ENCODE assay signal across 11 cellular contexts in the genomic region with DNA sequence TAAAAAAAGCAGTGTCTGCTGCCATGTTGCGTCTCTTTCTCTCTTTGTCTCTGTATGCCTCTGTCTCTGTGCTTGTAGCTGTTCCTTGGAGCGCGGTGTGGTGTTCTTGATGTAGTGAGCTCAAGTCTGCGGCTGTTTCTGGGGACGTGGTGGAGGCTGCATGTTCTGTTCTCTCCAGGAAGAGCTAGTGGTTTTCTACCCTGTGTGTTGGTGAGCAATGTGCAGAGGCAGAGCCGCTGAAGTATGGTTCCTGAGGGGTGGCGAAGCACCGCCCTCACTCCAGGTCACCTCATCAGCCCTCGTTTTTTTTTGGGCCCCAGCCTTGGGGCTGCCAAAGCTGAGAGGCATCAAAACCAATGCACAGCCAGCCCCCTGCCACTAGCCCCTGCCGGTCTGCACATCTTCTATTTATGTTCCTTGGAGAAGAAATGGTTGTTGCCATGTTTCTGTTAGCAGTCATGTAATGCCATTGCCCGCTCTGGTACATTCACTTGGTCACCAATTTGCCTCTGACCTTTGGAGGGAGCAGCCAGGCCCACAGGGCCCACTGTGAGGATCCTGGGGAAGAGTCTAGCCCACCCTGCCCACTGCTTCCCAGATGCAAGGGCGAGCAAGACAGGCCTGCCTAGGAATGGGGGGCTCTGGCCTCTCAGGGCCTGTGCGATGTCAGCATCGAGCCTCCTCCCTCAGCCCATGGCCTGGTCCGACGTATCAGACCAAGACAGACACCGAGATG. TPM values are rescaled to one million over a fixed set of nuclear protein-coding genes. Genes with fewer than 3 reads are reported as not detected.
A peak's percentile ranks its signal among the peaks of the same experiment; 100 is the strongest.
DNase-seq lines count a peak whose midpoint lies in the region; ATAC-seq and TF ChIP-seq lines count a peak whose summit lies in the region.
"Had no signal": no experiment of that assay in that cellular context is flagged by ENCODE, and none has a peak within 500 bp of the region (broad histone marks: within the 10 kb centered on the region; RNA-seq: fewer than 3 reads in every experiment).

No MANE protein-coding gene starts in this region.

- no peak for TF ChIP-seq CTCF in endodermal cell (conservative IDR thresholded peaks at IDR 0.05)

- H3K27me3 Mint-ChIP-seq in activated CD8-positive, alpha-beta T cell treated with anti-CD3 and anti-CD28 coated beads, Interleukin-2, amount 10 ng/mL, durations not matched to agents 7 days and 5 days (ENCODE audit: low read depth), result no peaks in the 10 kb centered on the region
- no peaks in the 10 kb centered on the region for H3K27me3 Mint-ChIP-seq in endodermal cell (ENCODE audit: insufficient read depth)

- peaks cover 81% of the 10 kb centered on the region for H3K4me1 Mint-ChIP-seq in activated CD8-positive, alpha-beta T cell treated with anti-CD3 and anti-CD28 coated beads, Interleukin-2, amount 10 ng/mL, durations not matched to agents 7 days and 5 days (ENCODE audit: low read depth)
- H3K4me1 Mint-ChIP-seq in endodermal cell, result peaks cover 5% of the 10 kb centered on the region

- H3K9ac ChIP-seq in endodermal cell (ENCODE audit: extremely low read depth, low read length, poor library complexity, severe bottlenecking), result no peak overlapping the region

- CTCF ChIA-PET in activated CD8-positive, alpha-beta T cell treated with anti-CD3 and anti-CD28 coated beads, Interleukin-2, amount 10 ng/mL, durations not matched to agents 7 days and 5 days (lab: Charles Lee), result interaction anchor here (0.6 to 1.4 kb wide), 14 partner anchors 11 to 440 kb away, joined by 3 to 15 read pairs (median 4); a partner anchor contains a TSS

- POLR2A ChIA-PET in activated CD8-positive, alpha-beta T cell treated with anti-CD3 and anti-CD28 coated beads, Interleukin-2, amount 10 ng/mL, durations not matched to agents 7 days and 5 days (lab: Charles Lee), result interaction anchor here (0.6 to 1.6 kb wide), 10 partner anchors 8 to 195 kb away, joined by 3 to 13 read pairs (median 5); a partner anchor contains a TSS

- H3K27ac ChIP-seq in endodermal cell (ENCODE audit: low read depth, low read length), result no peak overlapping the region

- H3K4me3 Mint-ChIP-seq in activated CD8-positive, alpha-beta T cell treated with anti-CD3 and anti-CD28 coated beads, Interleukin-2, amount 10 ng/mL, durations not matched to agents 7 days and 5 days, result peak overlapping the region; percentile 65
- H3K4me3 Mint-ChIP-seq in endodermal cell, result no peak overlapping the region

- DNase-seq in H7 (peak; percentile 38), endodermal cell (no peak), dedifferentiated amniotic fluid mesenchymal stem cell (ENCODE audit: extremely low spot score) (no peak)
- DNase-seq in activated CD8-positive, alpha-beta T cell treated with anti-CD3 and anti-CD28 coated beads, Interleukin-2, amount 10 ng/mL, durations not matched to agents 7 days and 5 days, result peak; percentile 89
- peak in 2 of 3 experiments; percentile 24 to 41 for DNase-seq in stimulated activated CD4-positive, alpha-beta T cell treated with anti-CD3 and anti-CD28 coated beads, TNF-alpha, amount 100 ng/mL, for 4 hours (ENCODE audit: low read depth in 3 of 3)
- DNase-seq: mesenchymal stem cell had no signal

- no peaks in the 10 kb centered on the region for H3K9me3 ChIP-seq in endodermal cell (ENCODE audit: control insufficient read depth, low read length)

- peaks cover 91% of the 10 kb centered on the region for H3K36me3 Mint-ChIP-seq in activated CD8-positive, alpha-beta T cell treated with anti-CD3 and anti-CD28 coated beads, Interleukin-2, amount 10 ng/mL, durations not matched to agents 7 days and 5 days (ENCODE audit: low read depth)
- peaks cover 96% of the 10 kb centered on the region for H3K36me3 Mint-ChIP-seq in endodermal cell (ENCODE audit: low read depth)

- peak overlapping the region; percentile 90 for H3K27ac Mint-ChIP-seq in activated CD8-positive, alpha-beta T cell treated with anti-CD3 and anti-CD28 coated beads, Interleukin-2, amount 10 ng/mL, durations not matched to agents 7 days and 5 days
- H3K27ac Mint-ChIP-seq in endodermal cell, result peak overlapping the region; percentile 56

- ATAC-seq in activated CD8-positive, alpha-beta T cell treated with anti-CD3 and anti-CD28 coated beads, Interleukin-2, amount 10 ng/mL, durations not matched to agents 7 days and 5 days, result peak; percentile 87
- ATAC-seq in GM18520 (IDR thresholded peaks at IDR 0.05; ENCODE audit: unreplicated experiment), result no peak
- no peak for ATAC-seq in HG03025 (IDR thresholded peaks at IDR 0.05; ENCODE audit: low FRiP score, unreplicated experiment)
- no peak for ATAC-seq in GM21390 (IDR thresholded peaks at IDR 0.05; ENCODE audit: unreplicated experiment)

- H3K9me3 Mint-ChIP-seq in activated CD8-positive, alpha-beta T cell treated with anti-CD3 and anti-CD28 coated beads, Interleukin-2, amount 10 ng/mL, durations not matched to agents 7 days and 5 days (ENCODE audit: insufficient read depth), result no peaks in the 10 kb centered on the region
- no peaks in the 10 kb centered on the region for H3K9me3 Mint-ChIP-seq in endodermal cell

- H3K27me3 ChIP-seq in H7 (ENCODE audit: control insufficient read depth, insufficient read depth, low read length), result no peaks in the 10 kb centered on the region
- H3K27me3 ChIP-seq in endodermal cell (ENCODE audit: control insufficient read depth, insufficient read depth, low read length, poor library complexity, severe bottlenecking), result no peaks in the 10 kb centered on the region

- H3K4me3 ChIP-seq in H7 (ENCODE audit: insufficient read depth, low read depth, low read length), result no peak overlapping the region
- H3K4me3 ChIP-seq in endodermal cell (ENCODE audit: low read length), result no peak overlapping the region

- WGBS in endodermal cell (ENCODE audit: insufficient coverage in 1 of 2, insufficient read length in 1 of 2), 2 experiments, result 95 to 96% methylated on average over 13 to 17 of the region's 17 CpGs

- H3K4me1 ChIP-seq in endodermal cell (ENCODE audit: control insufficient read depth, insufficient read depth, low read length), result peaks cover 5% of the 10 kb centered on the region

- peaks cover 90% of the 10 kb centered on the region for H3K36me3 ChIP-seq in H7 (replicated peaks; ENCODE audit: control insufficient read depth, insufficient read depth, low read length)
- H3K36me3 ChIP-seq in endodermal cell (ENCODE audit: control insufficient read depth, insufficient read depth, low read length), result peaks cover 98% of the 10 kb centered on the region

RNA-seq across cellular contexts. Expression of a gene that starts 7.2 kb away (rescaled TPM):
- 454 and 591 TPM in 2 replicates for total RNA-seq in H7 (2014; rRNA removed; shearing (Covaris generic))
- 100 to 1,000 TPM; 509 to 553 TPM for total RNA-seq in activated CD8-positive, alpha-beta T cell treated with anti-CD3 and anti-CD28 coated beads, Interleukin-2, amount 10 ng/mL, durations not matched to agents 7 days and 5 days
- total RNA-seq in endodermal cell, result 100 to 1,000 TPM; 607 to 646 TPM
- polyA plus RNA-seq in endodermal cell (2013, experiment 1 of 2), result 602 TPM
- 584 TPM for polyA plus RNA-seq in endodermal cell (2013, experiment 2 of 2)

RNA-seq across cellular contexts. Expression of a gene that starts 11.0 kb away (rescaled TPM):
- 97.6 and 109 TPM in 2 replicates for total RNA-seq in H7 (2014; rRNA removed; shearing (Covaris generic))
- total RNA-seq in activated CD8-positive, alpha-beta T cell treated with anti-CD3 and anti-CD28 coated beads, Interleukin-2, amount 10 ng/mL, durations not matched to agents 7 days and 5 days, result 100 to 1,000 TPM; 170 to 175 TPM
- 100 to 1,000 TPM; 114 to 129 TPM for total RNA-seq in endodermal cell
- polyA plus RNA-seq in endodermal cell (2013, experiment 1 of 2), result 72.3 TPM
- 68.9 TPM for polyA plus RNA-seq in endodermal cell (2013, experiment 2 of 2)

RNA-seq across cellular contexts. Expression of a gene that starts 29.9 kb away (rescaled TPM):
- total RNA-seq in H7 (2014; rRNA removed; shearing (Covaris generic)), result not detected in 2 replicates
- 1 to 10 TPM; 1.6 to 1.8 TPM for total RNA-seq in activated CD8-positive, alpha-beta T cell treated with anti-CD3 and anti-CD28 coated beads, Interleukin-2, amount 10 ng/mL, durations not matched to agents 7 days and 5 days
- under 1 TPM; 0.49 to 0.84 TPM for total RNA-seq in endodermal cell
- 0.50 TPM for polyA plus RNA-seq in endodermal cell (2013, experiment 1 of 2)
- polyA plus RNA-seq in endodermal cell (2013, experiment 2 of 2), result 0.29 TPM
- total RNA-seq: fibroblast of lung had no signal
- polyA plus RNA-seq: fibroblast of lung had no signal

RNA-seq across cellular contexts. Expression of a gene that starts 35.5 kb away (rescaled TPM):
- 34.0 and 40.5 TPM in 2 replicates for total RNA-seq in H7 (2014; rRNA removed; shearing (Covaris generic))
- 10 to 100 TPM; 58.9 to 63.5 TPM for total RNA-seq in activated CD8-positive, alpha-beta T cell treated with anti-CD3 and anti-CD28 coated beads, Interleukin-2, amount 10 ng/mL, durations not matched to agents 7 days and 5 days
- total RNA-seq in endodermal cell, result 1 to 10 TPM; 4.8 to 6.7 TPM
- polyA plus RNA-seq in endodermal cell (2013, experiment 1 of 2), result 1.7 TPM
- polyA plus RNA-seq in endodermal cell (2013, experiment 2 of 2), result 1.9 TPM

RNA-seq across cellular contexts. Expression of a gene that starts 53.6 kb away (rescaled TPM):
- total RNA-seq in H7 (2014; rRNA removed; shearing (Covaris generic)), result not detected in 2 replicates
- not detected for total RNA-seq in activated CD8-positive, alpha-beta T cell treated with anti-CD3 and anti-CD28 coated beads, Interleukin-2, amount 10 ng/mL, durations not matched to agents 7 days and 5 days
- not detected for total RNA-seq in endodermal cell
- not detected for polyA plus RNA-seq in endodermal cell (2013, experiment 1 of 2)
- polyA plus RNA-seq in endodermal cell (2013, experiment 2 of 2), result not detected
- total RNA-seq: activated CD8-positive, alpha-beta memory T cell treated with anti-CD3 and anti-CD28 coated beads for 36 hours; fibroblast of lung had no signal

Comparison
In these comparisons a context has a peak if more than half of its experiments do, and no peak if none do; other contexts are left out.
1. DNase-seq: peak in H7 (single experiment), activated CD8-positive, alpha-beta T cell treated with anti-CD3 and anti-CD28 coated beads, Interleukin-2, amount 10 ng/mL, durations not matched to agents 7 days and 5 days (single experiment) and stimulated activated CD4-positive, alpha-beta T cell treated with anti-CD3 and anti-CD28 coated beads, TNF-alpha, amount 100 ng/mL, for 4 hours (2 of 3); none in endodermal cell (single experiment) and dedifferentiated amniotic fluid mesenchymal stem cell (single experiment).